Comparison of ENCODE assay signal across 7 cellular contexts in genomic region chr1:201582261-201582951, GRCh38. TPM values are rescaled to one million over a fixed set of nuclear protein-coding genes. Genes with fewer than 3 reads are reported as not detected.
DNase-seq lines count a peak whose midpoint lies in the region; ATAC-seq and TF ChIP-seq lines count a peak whose summit lies in the region.

No MANE protein-coding gene starts in this region.

- H3K23me2 ChIP-seq in H9 (ENCODE audit: insufficient read length, low read depth, low read length, poor library complexity, severe bottlenecking) = no peaks in the 10 kb centered on the region

- intact Hi-C loops in heart left ventricle (cut with DNase I) = loop anchor here in 1 of 10 donors (5.0 kb wide), 1 partner anchor 50 kb away; no protein-coding TSS in a partner anchor

- no peaks in the 10 kb centered on the region for H3K9me3 Mint-ChIP-seq in H9

- H4K20me1 ChIP-seq in SK-N-SH (ENCODE audit: insufficient read depth) (peaks cover 60% of the 10 kb centered on the region), smooth muscle cell (ENCODE audit: low read depth) (no peaks in the 10 kb centered on the region), H9 (ENCODE audit: control insufficient read depth, insufficient read depth, insufficient read length) (no peaks in the 10 kb centered on the region)

- no peak overlapping the region for H3K14ac ChIP-seq in H9 (ENCODE audit: insufficient read depth, low read length)

- DNase-seq in HuH-7 (ENCODE audit: low spot score) (peak; percentile 12), SK-N-SH (peak; percentile 56), heart left ventricle (peak in 3 of 5 donors; percentile 27 to 52 (median 43)), smooth muscle cell (lab: John Stamatoyannopoulos, UW; ENCODE audit: unreplicated experiment) (no peak), H9 (no peak), NCI-H2107 (lab: John Stamatoyannopoulos, UW) (no peak)

- no peak overlapping the region for H3K4ac ChIP-seq in H9 (ENCODE audit: low read depth, low read length)

- no peak overlapping the region for H3K23ac ChIP-seq in H9 (ENCODE audit: insufficient read length, low read depth, low read length)

- H3K4me3 ChIP-seq in SK-N-SH (ENCODE audit: low read depth in 2 of 2, low read length in 1 of 2) (no peak overlapping the region), heart left ventricle (no peak overlapping the region), smooth muscle cell (no peak overlapping the region)

- peak; percentile 15; the same call in 1 of the 2 replicates for TF ChIP-seq RAD21 in SK-N-SH (IDR thresholded peaks at IDR 0.05; ENCODE audit: low read length)

- H2BK20ac ChIP-seq in H9 (ENCODE audit: low read depth, low read length, poor library complexity, severe bottlenecking) = no peak overlapping the region

- 69% methylated on average over 3 of the region's 3 CpGs for WGBS in SK-N-SH (ENCODE audit: low lambda C conversion rate)
- 66 to 80% (median 70%) methylated on average over 3 of the region's 3 CpGs for WGBS in heart left ventricle, 4 donors
- WGBS in smooth muscle cell (ENCODE audit: low lambda C conversion rate) = 25% methylated on average over 3 of the region's 3 CpGs
- no CpG with 5 or more reads among the region's 3 CpGs for WGBS in H9 (ENCODE audit: extremely low coverage, insufficient read length, low lambda C conversion rate)

- TF ChIP-seq CTCF in SK-N-SH (IDR thresholded peaks at IDR 0.05) (peak; percentile 36), heart left ventricle (IDR thresholded peaks at IDR 0.05) (no peak), smooth muscle cell (IDR thresholded peaks at IDR 0.05; ENCODE audit: borderline replicate concordance, insufficient read depth, poor library complexity, severe bottlenecking) (no peak), H9 (conservative IDR thresholded peaks at IDR 0.05) (no peak)

- CTCF ChIA-PET in SK-N-SH (lab: Yijun Ruan, JAX) = interaction anchor here (0.8 to 5.3 kb wide), 8 partner anchors 11 to 171 kb away, joined by 3 to 17 read pairs (median 4); no protein-coding TSS in a partner anchor

- peaks cover 16 to 25% of the 10 kb centered on the region in 2 experiments for H3K4me1 Mint-ChIP-seq in H9

- TF ChIP-seq POLR2A in heart left ventricle (IDR thresholded peaks at IDR 0.05) = no peak

- peaks cover 98% of the 10 kb centered on the region for H3K79me2 ChIP-seq in SK-N-SH (ENCODE audit: insufficient read depth)
- peaks cover 69% of the 10 kb centered on the region for H3K79me2 ChIP-seq in smooth muscle cell (ENCODE audit: low read depth)
- no peaks in the 10 kb centered on the region for H3K79me2 ChIP-seq in H9 (ENCODE audit: insufficient read depth, low read length)

- no peak overlapping the region; a peak in 1 of 5 replicates for H3K4me3 Mint-ChIP-seq in H9

- no peak overlapping the region for H4K91ac ChIP-seq in H9 (ENCODE audit: insufficient read length, low read depth, low read length)

- peak overlapping the region; percentile 29 to 88; a peak in 3 of 4 replicates for H3K27ac ChIP-seq in SK-N-SH (ENCODE audit: low read depth in 2 of 2, low read length in 1 of 2)
- peak overlapping the region in 2 of 12 donors; percentile 20 to 46 for H3K27ac ChIP-seq in heart left ventricle
- peak overlapping the region; percentile 98 for H3K27ac ChIP-seq in smooth muscle cell (ENCODE audit: low read depth)
- H3K27ac ChIP-seq in H9 (ENCODE audit: insufficient read length, low read depth, low read length) = no peak overlapping the region

- H3K79me1 ChIP-seq in H9 (ENCODE audit: insufficient read depth, low read depth, low read length, poor library complexity, severe bottlenecking) = no peaks in the 10 kb centered on the region

- H2AK5ac ChIP-seq in H9 (ENCODE audit: insufficient read length, low read length) = no peak overlapping the region

- H3K36me3 Mint-ChIP-seq in H9 (ENCODE audit: insufficient read depth in 1 of 3, low read depth in 3 of 3) = no peaks in the 10 kb centered on the region

- H3K36me3 ChIP-seq in SK-N-SH (replicated peaks in 1 of 2; ENCODE audit: control insufficient read depth in 1 of 2, insufficient read depth in 2 of 2, low read length in 1 of 2) = peaks cover 0 to 25% of the 10 kb centered on the region in 2 experiments
- peaks cover 0 to 6% (median 0%) of the 10 kb centered on the region in 9 donors for H3K36me3 ChIP-seq in heart left ventricle
- no peaks in the 10 kb centered on the region for H3K36me3 ChIP-seq in smooth muscle cell (ENCODE audit: low read depth)

- POLR2A ChIA-PET in SK-N-SH (lab: Yijun Ruan, JAX) = interaction anchor here (1.0 to 1.4 kb wide), 3 partner anchors 11 to 68 kb away, joined by 3 read pairs; no protein-coding TSS in a partner anchor

- no peak overlapping the region for H4K5ac ChIP-seq in H9 (ENCODE audit: insufficient read length, low read depth, low read length)

- no peak overlapping the region for H2BK15ac ChIP-seq in H9 (ENCODE audit: low read depth, low read length)

- no peak overlapping the region for H4K8ac ChIP-seq in H9 (replicated peaks; ENCODE audit: insufficient read length, low read depth, low read length)

- H3K4me2 ChIP-seq in SK-N-SH (peak overlapping the region; percentile 61), smooth muscle cell (peak overlapping the region; percentile 63), H9 (ENCODE audit: insufficient read depth, insufficient read length, low read length) (no peak overlapping the region)

- H2AFZ ChIP-seq in SK-N-SH (ENCODE audit: low read depth) (no peak overlapping the region), smooth muscle cell (ENCODE audit: low read depth) (no peak overlapping the region), H9 (ENCODE audit: low read length) (no peak overlapping the region)

- H3T11ph ChIP-seq in H9 (ENCODE audit: low read length) = no peak overlapping the region

- no peak overlapping the region for H2BK5ac ChIP-seq in H9 (ENCODE audit: insufficient read length, low read length)

- no peaks in the 10 kb centered on the region for H3K9me2 ChIP-seq in SK-N-SH

- no peak overlapping the region for H3K18ac ChIP-seq in H9 (ENCODE audit: insufficient read length, low read depth, low read length)

- H3K56ac ChIP-seq in H9 (ENCODE audit: insufficient read length, low read depth, low read length) = no peak overlapping the region

- no peak overlapping the region for H2BK12ac ChIP-seq in H9 (ENCODE audit: insufficient read length, low read depth, low read length)

- peaks cover 3% of the 10 kb centered on the region; the same call in 1 of the 2 replicates for H3K27me3 Mint-ChIP-seq in H9 (ENCODE audit: low read depth)

- no peaks in the 10 kb centered on the region for H3K27me3 ChIP-seq in SK-N-SH (ENCODE audit: insufficient read depth)
- no peaks in the 10 kb centered on the region for H3K27me3 ChIP-seq in heart left ventricle
- H3K27me3 ChIP-seq in smooth muscle cell (ENCODE audit: low read depth) = no peaks in the 10 kb centered on the region
- H3K27me3 ChIP-seq in H9 (ENCODE audit: insufficient read depth, low read length) = no peaks in the 10 kb centered on the region

- ATAC-seq in heart left ventricle (peak in 3 of 4 donors; percentile 8 to 43 (median 23)), GM19328 (IDR thresholded peaks at IDR 0.05; ENCODE audit: unreplicated experiment) (no peak)

- H3K4me1 ChIP-seq in SK-N-SH (ENCODE audit: control insufficient read depth in 1 of 2, insufficient read depth in 2 of 2, low read depth in 1 of 2, low read length in 1 of 2) (peaks cover 19 to 49% of the 10 kb centered on the region in 2 experiments), heart left ventricle (peaks cover 0 to 39% (median 22%) of the 10 kb centered on the region in 12 donors), smooth muscle cell (ENCODE audit: low read depth) (peaks cover 43% of the 10 kb centered on the region), H9 (ENCODE audit: insufficient read depth, low read length) (no peaks in the 10 kb centered on the region; the same call in 1 of the 2 replicates)

- peaks cover 74% of the 10 kb centered on the region for H3F3A ChIP-seq in SK-N-SH (replicated peaks; ENCODE audit: insufficient read depth)
- peaks cover 42% of the 10 kb centered on the region for H3F3A ChIP-seq in smooth muscle cell (ENCODE audit: low read depth)

- TF ChIP-seq EP300 in SK-N-SH (IDR thresholded peaks at IDR 0.05; ENCODE audit: borderline replicate concordance in 1 of 2, low read depth in 1 of 2, low read length in 1 of 2) = no peak

- H2BK120ac ChIP-seq in H9 (ENCODE audit: low read depth, low read length, poor library complexity, severe bottlenecking) = no peak overlapping the region

- H3K9me3 ChIP-seq in SK-N-SH = no peaks in the 10 kb centered on the region
- H3K9me3 ChIP-seq in heart left ventricle = peaks cover 0 to 5% (median 0%) of the 10 kb centered on the region in 12 donors
- no peaks in the 10 kb centered on the region for H3K9me3 ChIP-seq in smooth muscle cell (replicated peaks; ENCODE audit: low read depth)
- H3K9me3 ChIP-seq in H9 (ENCODE audit: control insufficient read depth, low read depth, low read length) = no peaks in the 10 kb centered on the region

- no peak overlapping the region for H3K27ac Mint-ChIP-seq in H9

- H3K9ac ChIP-seq in SK-N-SH = peak overlapping the region; percentile 46; the same call in 1 of the 2 replicates
- peak overlapping the region; percentile 70 for H3K9ac ChIP-seq in smooth muscle cell (ENCODE audit: low read depth)
- H3K9ac ChIP-seq in H9 (ENCODE audit: extremely low read depth, insufficient read length, low read length) = no peak overlapping the region

TF ChIP-seq in SK-N-SH, 30 proteins besides CTCF, POLR2A, EP300 and RAD21:
- TF ChIP-seq FOSL2 (IDR thresholded peaks at IDR 0.05; ENCODE audit: borderline replicate concordance, low read depth) (peak; percentile 43; the same call in 1 of the 2 replicates), NFIC (IDR thresholded peaks at IDR 0.05; ENCODE audit: borderline replicate concordance) (peak; percentile 39; the same call in 1 of the 2 replicates), MXI1 (IDR thresholded peaks at IDR 0.05; ENCODE audit: low read depth, low read length) (no peak), JUND (IDR thresholded peaks at IDR 0.05) (peak; percentile 25; the same call in 1 of the 2 replicates), NRF1 (IDR thresholded peaks at IDR 0.05; ENCODE audit: low read depth, low read length) (no peak)
TF ChIP-seq in SK-N-SH: peak in this region for 3.

RNA-seq across cellular contexts. Expression of gene NAV1, which starts 43.5 kb away (rescaled TPM):
- polyA plus RNA-seq in SK-N-SH (2012; rRNA removed) = 13.3 and 16.1 TPM in 2 replicates
- 11.1 and 14.3 TPM in 2 replicates for polyA plus RNA-seq in SK-N-SH (2012; cell fraction: cytosol; rRNA removed)
- polyA plus RNA-seq in SK-N-SH (2012; cell fraction: nucleus; rRNA removed) = 39.7 and 44.9 TPM in 2 replicates
- 100 to 1,000 TPM in 1 of 9 donors, 10 to 100 TPM in 8; 58.0 to 107 (median 85.0) TPM for total RNA-seq in heart left ventricle
- 10 to 100 TPM; 30.5 to 37.6 TPM for polyA plus RNA-seq in heart left ventricle
- 52.3 and 60.1 TPM in 2 replicates for total RNA-seq in smooth muscle cell
- 65.2 and 71.1 TPM in 2 replicates for polyA plus RNA-seq in smooth muscle cell
- 20.5 and 21.6 TPM in 2 replicates for total RNA-seq in H9 (2021)

Comparison
In these comparisons a context has a peak if more than half of its experiments do, and no peak if none do; other contexts are left out.
1. DNase-seq: peak in HuH-7 (single experiment), SK-N-SH (single experiment) and heart left ventricle (3 of 5); none in smooth muscle cell (single experiment), H9 (single experiment) and NCI-H2107 (single experiment).